Comparison of ENCODE assay signal across 11 cellular contexts in the genomic region with DNA sequence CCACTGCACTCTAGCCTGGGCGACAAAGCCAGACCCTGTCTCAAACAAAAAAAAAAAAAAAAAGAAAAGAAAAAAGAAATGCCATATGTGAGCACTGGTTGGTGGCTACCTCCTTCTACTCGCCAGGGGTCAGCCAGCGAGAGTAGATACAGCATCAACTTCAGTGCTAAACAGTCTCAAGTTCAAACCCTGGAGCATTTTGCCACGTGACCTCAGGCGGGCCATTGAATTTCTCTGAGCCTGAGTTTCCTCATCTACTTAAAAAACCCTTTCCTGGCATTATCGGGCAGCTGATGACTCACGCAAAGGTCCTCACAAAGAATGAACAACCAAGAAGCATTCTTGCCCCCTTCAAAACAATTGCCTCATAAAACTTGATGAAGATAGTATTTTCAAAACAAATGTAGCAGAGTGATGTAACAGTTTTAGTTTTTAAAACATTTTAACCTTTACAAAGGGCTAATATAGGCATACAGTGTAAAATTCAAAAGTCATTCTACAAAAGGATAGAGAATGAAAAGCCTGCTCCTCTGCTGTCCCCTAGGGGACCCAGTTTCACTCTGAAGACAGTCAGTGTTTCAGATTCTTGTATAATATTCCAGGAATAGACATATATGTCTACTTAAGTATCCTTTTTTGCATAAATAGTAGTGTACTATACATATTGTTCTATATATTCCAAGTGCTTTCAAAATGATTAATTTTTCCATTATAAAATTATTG. TPM values are rescaled to one million over a fixed set of nuclear protein-coding genes. Genes with fewer than 3 reads are reported as not detected.
A peak's percentile ranks its signal among the peaks of the same experiment; 100 is the strongest.
DNase-seq lines count a peak whose midpoint lies in the region; ATAC-seq and TF ChIP-seq lines count a peak whose summit lies in the region.
"Had no signal": no experiment of that assay in that cellular context is flagged by ENCODE, and none has a peak within 500 bp of the region (broad histone marks: within the 10 kb centered on the region; RNA-seq: fewer than 3 reads in every experiment).

No MANE protein-coding gene starts in this region.

- H3K9me3 ChIP-seq in A673 (ENCODE audit: low read depth, low read length, poor library complexity, severe bottlenecking) (peaks cover 4% of the 10 kb centered on the region), vagina (no peaks in the 10 kb centered on the region)
- H3K9me3 ChIP-seq: Caco-2 had no signal

- ATAC-seq in HG02973 (IDR thresholded peaks at IDR 0.05; ENCODE audit: unreplicated experiment): no peak

- POLR2A ChIA-PET in A673 (lab: Charles Lee; ENCODE audit: low non-redundant PET): no interaction called here

- H3K4me1 ChIP-seq in A673 (ENCODE audit: insufficient read depth, low read length, poor library complexity, severe bottlenecking) (peaks cover 5% of the 10 kb centered on the region), vagina (peaks cover 10% of the 10 kb centered on the region)

- no peaks in the 10 kb centered on the region for H3K27me3 ChIP-seq in A673 (replicated peaks; ENCODE audit: insufficient read depth, low read depth, low read length, poor library complexity)
- H3K27me3 ChIP-seq in vagina: no peaks in the 10 kb centered on the region

- TF ChIP-seq POLR2A in vagina (IDR thresholded peaks at IDR 0.05): no peak

- H3K27ac ChIP-seq in A673 (ENCODE audit: low read depth, low read length, poor library complexity, severe bottlenecking) (no peak overlapping the region), vagina (no peak overlapping the region)

- BruUV-seq in A673 (replicated peaks; lab: Mats Ljungman, UMichigan): no TSS peak

- DNase-seq in A673 (ENCODE audit: low spot score) (peak; percentile 82), HPDE6-E6E7 (ENCODE audit: extremely low spot score) (peak; percentile 50), T1000 (lab: John Stamatoyannopoulos, UW) (peak; percentile 77), glomerular visceral epithelial cell (ENCODE audit: extremely low spot score) (peak; percentile 47), NCI-H2107 (lab: John Stamatoyannopoulos, UW) (no peak), NCI-H2081 treated with DMSO at 0.1 percent for 48 hours (lab: John Stamatoyannopoulos, UW) (no peak), vagina (ENCODE audit: extremely low spot score in 2 of 2) (no peak)
- DNase-seq: activated B cell treated with CpG ODN at 0.5 μM for 24 hours, Caco-2, cortex of kidney had no signal

- TF ChIP-seq CTCF in A673 (conservative IDR thresholded peaks at IDR 0.05; ENCODE audit: low read depth, low read length): no peak; the same call in 1 of the 2 replicates
- TF ChIP-seq CTCF in vagina (IDR thresholded peaks at IDR 0.05): peak in 1 of 3 experiments; percentile 6

- CTCF ChIA-PET in A673 (lab: Charles Lee): interaction anchor here (1.0 to 1.1 kb wide), 2 partner anchors 79 to 295 kb away, joined by 3 to 6 read pairs; no protein-coding TSS in a partner anchor

- no peaks in the 10 kb centered on the region for H3K36me3 ChIP-seq in A673 (ENCODE audit: insufficient read depth, low read length, poor library complexity, severe bottlenecking)
- no peaks in the 10 kb centered on the region for H3K36me3 ChIP-seq in vagina

- intact Hi-C loops in A673 (cut with micrococcal nuclease; ENCODE audit: unreplicated experiment) (no loop called here), vagina (cut with DNase I) (no loop called here)

- H3K4me3 ChIP-seq in A673 (ENCODE audit: low read depth, low read length, poor library complexity, severe bottlenecking) (no peak overlapping the region), vagina (no peak overlapping the region)

RNA-seq across cellular contexts. Expression of gene DNAH2, which starts 28.4 kb away (rescaled TPM):
- total RNA-seq in A673 (2021) (0.15 and 0.24 TPM in 2 replicates), vagina (0.49 TPM)
- total RNA-seq: activated B cell treated with CpG ODN at 0.5 μM for 24 hours had no signal

RNA-seq across cellular contexts. Expression of gene EFNB3, which starts 40.9 kb away (rescaled TPM):
- total RNA-seq in A673 (2021) (10.0 and 15.8 TPM in 2 replicates), vagina (2.7 TPM)
- total RNA-seq: activated B cell treated with CpG ODN at 0.5 μM for 24 hours had no signal

RNA-seq across cellular contexts. Expression of gene WRAP53, which starts 57.6 kb away (rescaled TPM):
- total RNA-seq in A673 (2021): 42.2 and 51.8 TPM in 2 replicates
- total RNA-seq in vagina: 7.6 TPM

RNA-seq across cellular contexts. Expression of gene TP53, which starts 58.6 kb away (rescaled TPM):
- total RNA-seq in A673 (2021) (32.2 and 34.8 TPM in 2 replicates), vagina (18.7 TPM)

Comparison
In these comparisons a context has a peak if more than half of its experiments do, and no peak if none do; other contexts are left out.
1. DNase-seq: peak in A673 (single experiment), HPDE6-E6E7 (single experiment), T1000 (single experiment) and glomerular visceral epithelial cell (single experiment); none in NCI-H2107 (single experiment), NCI-H2081 treated with DMSO at 0.1 percent for 48 hours (single experiment) and vagina (0 of 2).